Comparison of ENCODE assay signal across 8 cellular contexts in the genomic region with DNA sequence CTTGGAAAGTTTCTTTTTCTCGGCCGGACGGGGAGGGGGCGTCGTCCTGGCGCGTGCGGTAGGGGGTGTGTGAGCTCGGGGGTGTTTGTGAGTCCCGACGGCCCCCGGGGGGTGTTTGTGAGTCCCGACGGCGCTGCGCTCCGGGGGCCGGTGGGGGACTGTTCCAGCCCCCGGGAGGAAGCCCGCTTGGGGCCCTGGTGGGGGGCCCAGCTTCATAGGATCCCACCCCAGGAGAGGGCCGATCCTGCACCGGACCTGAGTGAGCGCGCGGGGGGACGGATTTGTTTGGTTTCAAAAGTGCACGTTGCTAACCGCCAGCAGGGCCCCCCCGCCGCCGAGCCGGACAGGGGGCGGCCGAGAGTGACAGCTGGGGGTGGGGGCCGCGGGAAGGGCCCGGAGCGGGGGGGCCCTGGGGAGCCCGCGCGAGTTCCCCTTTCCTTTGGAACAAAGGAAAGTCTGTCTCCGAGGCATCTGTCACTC. TPM values are rescaled to one million over a fixed set of nuclear protein-coding genes. Genes with fewer than 3 reads are reported as not detected.
DNase-seq lines count a peak whose midpoint lies in the region; ATAC-seq and TF ChIP-seq lines count a peak whose summit lies in the region.

No MANE protein-coding gene starts in this region.

- H3K18ac ChIP-seq in mesendoderm (ENCODE audit: low read length), result peak overlapping the region; percentile 99

- H3K36me3 ChIP-seq in mesendoderm (ENCODE audit: control insufficient read depth, insufficient read depth, low read length) (peaks cover 3% of the 10 kb centered on the region), suprapubic skin (peaks cover 3% of the 10 kb centered on the region)

- peaks cover 39% of the 10 kb centered on the region for H3K79me2 ChIP-seq in mesendoderm (ENCODE audit: control insufficient read depth, insufficient read depth, low read length)

- peaks cover 10% of the 10 kb centered on the region for H3K79me1 ChIP-seq in mesendoderm (ENCODE audit: low read length)

- H2AK5ac ChIP-seq in mesendoderm (ENCODE audit: low read length), result no peak overlapping the region

- peak overlapping the region; percentile 98 for H3K4ac ChIP-seq in mesendoderm (ENCODE audit: low read depth, low read length)

- peak; percentile 6 for ATAC-seq in HG03280 (IDR thresholded peaks at IDR 0.05; ENCODE audit: unreplicated experiment)
- ATAC-seq in GM18909 (IDR thresholded peaks at IDR 0.05; ENCODE audit: poor library complexity, unreplicated experiment), result no peak

- no peaks in the 10 kb centered on the region for H3K9me3 ChIP-seq in suprapubic skin

- TF ChIP-seq POLR2A in suprapubic skin (IDR thresholded peaks at IDR 0.05), result no peak

- H3K27ac ChIP-seq in mesendoderm (ENCODE audit: low read depth, low read length), result peak overlapping the region; percentile 88
- peak overlapping the region; percentile 89 for H3K27ac ChIP-seq in suprapubic skin

- no peaks in the 10 kb centered on the region for H3K27me3 ChIP-seq in mesendoderm (ENCODE audit: insufficient read depth, low read length, poor library complexity)
- H3K27me3 ChIP-seq in suprapubic skin, result no peaks in the 10 kb centered on the region

- TF ChIP-seq CTCF in suprapubic skin (IDR thresholded peaks at IDR 0.05), result no peak

- DNase-seq in CD1c-positive myeloid dendritic cell (ENCODE audit: extremely low spot score), result peak; percentile 85
- peak; percentile 25 for DNase-seq in T-helper 22 cell (ENCODE audit: low read depth)
- peak; percentile 18 for DNase-seq in effector CD4-positive, alpha-beta T cell
- no peak for DNase-seq in mesendoderm
- peak; percentile 76 to 80 for DNase-seq in suprapubic skin (ENCODE audit: low spot score in 2 of 2)
- no peak for DNase-seq in NCI-H1930 (lab: John Stamatoyannopoulos, UW)

- H3K4me3 ChIP-seq in mesendoderm (ENCODE audit: low read length) (peak overlapping the region; percentile 75), suprapubic skin (peak overlapping the region; percentile 85)

- H2BK5ac ChIP-seq in mesendoderm (ENCODE audit: low read length), result peak overlapping the region; percentile 45

- peak overlapping the region; percentile 78 for H4K8ac ChIP-seq in mesendoderm (ENCODE audit: low read depth, low read length)

- H3K4me1 ChIP-seq in mesendoderm (ENCODE audit: control insufficient read depth, low read depth, low read length), result peaks cover 7% of the 10 kb centered on the region
- H3K4me1 ChIP-seq in suprapubic skin, result peaks cover 36% of the 10 kb centered on the region

- peak overlapping the region; percentile 93 for H3K56ac ChIP-seq in mesendoderm (ENCODE audit: low read length)

- H2BK120ac ChIP-seq in mesendoderm (ENCODE audit: low read depth, low read length), result peak overlapping the region; percentile 75

- H3K9ac ChIP-seq in mesendoderm (ENCODE audit: low read length), result peak overlapping the region; percentile 76

- H3K4me2 ChIP-seq in mesendoderm (ENCODE audit: low read length), result peak overlapping the region; percentile 44

- whole genome bisulfite sequencing in mesendoderm (ENCODE audit: extremely low coverage, insufficient coverage, low lambda C conversion rate), result no CpG with 5 or more reads among the region's 42 CpGs
- WGBS in suprapubic skin, result no CpG with 5 or more reads among the region's 42 CpGs

- no peak for TF ChIP-seq EP300 in suprapubic skin (IDR thresholded peaks at IDR 0.05)

- H4K5ac ChIP-seq in mesendoderm (ENCODE audit: low read length), result no peak overlapping the region

- peak overlapping the region; percentile 80 for H2BK15ac ChIP-seq in mesendoderm (replicated peaks; ENCODE audit: low read depth)

- no peak overlapping the region for H3K23ac ChIP-seq in mesendoderm (ENCODE audit: low read length)

RNA-seq across cellular contexts. Expression of a gene that starts 0.4 kb away (rescaled TPM):
- 68.5 TPM for polyA plus RNA-seq in mesendoderm (2013, experiment 1 of 2)
- polyA plus RNA-seq in mesendoderm (2013, experiment 2 of 2), result 65.7 TPM
- 10 to 100 TPM in 1 of 4 donors, 1 to 10 TPM in 3; 8.1 to 11.3 (median 9.1) TPM for total RNA-seq in suprapubic skin

RNA-seq across cellular contexts. Expression of a gene that starts 31.7 kb away (rescaled TPM):
- 152 TPM for polyA plus RNA-seq in mesendoderm (2013, experiment 1 of 2)
- polyA plus RNA-seq in mesendoderm (2013, experiment 2 of 2), result 148 TPM
- total RNA-seq in suprapubic skin, result 100 to 1,000 TPM in 2 of 4 donors, 10 to 100 TPM in 2; 42.2 to 127 (median 89.4) TPM

RNA-seq across cellular contexts. Expression of a gene that starts 32.5 kb away (rescaled TPM):
- polyA plus RNA-seq in mesendoderm (2013, experiment 1 of 2), result 265 TPM
- 287 TPM for polyA plus RNA-seq in mesendoderm (2013, experiment 2 of 2)
- 10 to 100 TPM; 29.4 to 34.0 (median 30.7) TPM for total RNA-seq in suprapubic skin

Comparison
In these comparisons a context has a peak if more than half of its experiments do, and no peak if none do; other contexts are left out.
1. DNase-seq: peak in CD1c-positive myeloid dendritic cell (single experiment), T-helper 22 cell (single experiment), effector CD4-positive, alpha-beta T cell (single experiment) and suprapubic skin (2 of 2); none in mesendoderm (single experiment) and NCI-H1930 (0 of 2).